ENCODE assay signal across 23 cellular contexts in the genomic region with DNA sequence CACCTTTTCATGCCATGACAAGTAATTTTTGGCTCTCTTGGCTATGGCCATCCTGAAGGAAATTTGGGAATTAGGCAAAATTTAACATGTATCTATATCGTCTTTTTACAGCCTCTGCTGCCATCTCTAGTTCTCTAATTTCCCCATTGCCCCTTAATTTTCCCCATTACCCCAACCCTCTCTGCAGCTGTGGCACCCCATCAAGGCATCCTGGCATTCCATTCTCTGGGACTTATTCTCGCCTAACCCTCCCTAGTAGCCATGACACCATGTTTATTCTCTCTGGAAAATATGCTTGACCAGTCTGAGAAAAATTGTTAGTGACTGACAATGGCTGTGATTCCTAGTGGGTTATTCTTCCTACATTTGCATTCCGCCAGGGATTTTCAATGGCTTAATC.
"Had no signal": no experiment of that assay in that cellular context is flagged by ENCODE, and none has a peak within 500 bp of the region (broad histone marks: within the 10 kb centered on the region; RNA-seq: fewer than 3 reads in every experiment).

No MANE protein-coding gene starts in this region.

- H3K9me3 Mint-ChIP-seq: activated CD4-positive, alpha-beta T cell treated with anti-CD3 and anti-CD28 coated beads, Interleukin-2, amount 10 ng/mL, durations not matched to agents 7 days and 5 days; activated CD8-positive, alpha-beta T cell treated with anti-CD3 and anti-CD28 coated beads for 36 hours; activated naive CD4-positive, alpha-beta T cell treated with anti-CD3 and anti-CD28 coated beads, Interleukin-2, amount 10 ng/mL, durations not matched to agents 7 days and 5 days; immature natural killer cell; naive B cell had no signal

- H3K36me3 Mint-ChIP-seq: activated CD8-positive, alpha-beta memory T cell treated with anti-CD3 and anti-CD28 coated beads, Interleukin-2, amount 10 ng/mL, durations not matched to agents 7 days and 5 days; activated naive CD4-positive, alpha-beta T cell treated with anti-CD3 and anti-CD28 coated beads, Interleukin-2, amount 10 ng/mL, durations not matched to agents 7 days and 5 days had no signal

- H3K27ac ChIP-seq: body of pancreas, cardiac muscle cell, hepatocyte, left ventricle myocardium inferior, right lobe of liver, upper lobe of left lung, WERI-Rb-1 had no signal

- H3K4me1 ChIP-seq: body of pancreas, right lobe of liver had no signal

- H3K9me3 ChIP-seq: body of pancreas, left ventricle myocardium inferior, right lobe of liver, upper lobe of left lung had no signal

- H3K27ac Mint-ChIP-seq: activated CD4-positive, alpha-beta T cell treated with anti-CD3 and anti-CD28 coated beads, Interleukin-2, amount 10 ng/mL, durations not matched to agents 7 days and 5 days; activated CD8-positive, alpha-beta memory T cell treated with anti-CD3 and anti-CD28 coated beads, Interleukin-2, amount 10 ng/mL, durations not matched to agents 7 days and 5 days; activated CD8-positive, alpha-beta T cell treated with anti-CD3 and anti-CD28 coated beads for 36 hours; activated naive CD4-positive, alpha-beta T cell treated with anti-CD3 and anti-CD28 coated beads, Interleukin-2, amount 10 ng/mL, durations not matched to agents 7 days and 5 days; immature natural killer cell; naive B cell had no signal

- ATAC-seq: activated CD8-positive, alpha-beta memory T cell treated with anti-CD3 and anti-CD28 coated beads, Interleukin-2, amount 10 ng/mL, durations not matched to agents 7 days and 5 days; activated CD8-positive, alpha-beta T cell treated with anti-CD3 and anti-CD28 coated beads for 36 hours; body of pancreas; right lobe of liver had no signal

- H3K36me3 ChIP-seq: cardiac muscle cell, left ventricle myocardium inferior, right lobe of liver, upper lobe of left lung, WERI-Rb-1 had no signal

- H3K79me2 ChIP-seq: hepatocyte had no signal

- H3K4me2 ChIP-seq: hepatocyte had no signal

- H3K27me3 ChIP-seq: body of pancreas, cardiac muscle cell, hepatocyte, right lobe of liver, upper lobe of left lung had no signal

- H3K27me3 Mint-ChIP-seq: activated CD4-positive, alpha-beta T cell treated with anti-CD3 and anti-CD28 coated beads, Interleukin-2, amount 10 ng/mL, durations not matched to agents 7 days and 5 days; activated CD8-positive, alpha-beta T cell treated with anti-CD3 and anti-CD28 coated beads for 36 hours; naive B cell had no signal

- H3K4me1 Mint-ChIP-seq: activated CD4-positive, alpha-beta T cell treated with anti-CD3 and anti-CD28 coated beads, Interleukin-2, amount 10 ng/mL, durations not matched to agents 7 days and 5 days; activated naive CD4-positive, alpha-beta T cell treated with anti-CD3 and anti-CD28 coated beads, Interleukin-2, amount 10 ng/mL, durations not matched to agents 7 days and 5 days; immature natural killer cell; naive B cell had no signal

- H2AFZ ChIP-seq: hepatocyte had no signal

- H3K4me3 ChIP-seq: body of pancreas, cardiac muscle cell, hepatocyte, left ventricle myocardium inferior, right lobe of liver, upper lobe of left lung had no signal

- H3K4me3 Mint-ChIP-seq: activated CD4-positive, alpha-beta T cell treated with anti-CD3 and anti-CD28 coated beads, Interleukin-2, amount 10 ng/mL, durations not matched to agents 7 days and 5 days; activated CD8-positive, alpha-beta memory T cell treated with anti-CD3 and anti-CD28 coated beads, Interleukin-2, amount 10 ng/mL, durations not matched to agents 7 days and 5 days; activated CD8-positive, alpha-beta T cell treated with anti-CD3 and anti-CD28 coated beads for 36 hours; activated naive CD4-positive, alpha-beta T cell treated with anti-CD3 and anti-CD28 coated beads, Interleukin-2, amount 10 ng/mL, durations not matched to agents 7 days and 5 days; immature natural killer cell; naive B cell had no signal

- DNase-seq: activated CD4-positive, alpha-beta T cell treated with anti-CD3 and anti-CD28 coated beads, Interleukin-2, amount 10 ng/mL, durations not matched to agents 7 days and 5 days; activated CD4-positive, CD25-positive, alpha-beta regulatory T cell treated with anti-CD3 and anti-CD28 coated beads, Interleukin-2, amount 50 U/mL, for 72 hours; activated CD8-positive, alpha-beta memory T cell treated with anti-CD3 and anti-CD28 coated beads, Interleukin-2, amount 10 ng/mL, durations not matched to agents 7 days and 5 days; activated CD8-positive, alpha-beta T cell treated with anti-CD3 and anti-CD28 coated beads for 36 hours; activated effector memory CD4-positive, alpha-beta T cell treated with anti-CD3 and anti-CD28 coated beads, Interleukin-2, amount 50 U/mL, for 16 hours; activated naive CD4-positive, alpha-beta T cell treated with anti-CD3 and anti-CD28 coated beads, Interleukin-2, amount 10 ng/mL, durations not matched to agents 7 days and 5 days; activated T-cell treated with anti-CD3 and anti-CD28 coated beads for 4 hours; body of pancreas; erythroblast; immature natural killer cell; left ventricle myocardium inferior; midbrain; naive B cell; nucleus accumbens; posterior cingulate gyrus; right lobe of liver; stimulated activated CD4-positive, alpha-beta T cell treated with anti-CD3 and anti-CD28 coated beads, Interleukin-2, amount 100 ng/mL, for 48 hours; stimulated activated naive CD4-positive, alpha-beta T cell; T-helper 1 cell; upper lobe of left lung; WERI-Rb-1 had no signal
